ENCODE assay signal across 8 cellular contexts in the genomic region with DNA sequence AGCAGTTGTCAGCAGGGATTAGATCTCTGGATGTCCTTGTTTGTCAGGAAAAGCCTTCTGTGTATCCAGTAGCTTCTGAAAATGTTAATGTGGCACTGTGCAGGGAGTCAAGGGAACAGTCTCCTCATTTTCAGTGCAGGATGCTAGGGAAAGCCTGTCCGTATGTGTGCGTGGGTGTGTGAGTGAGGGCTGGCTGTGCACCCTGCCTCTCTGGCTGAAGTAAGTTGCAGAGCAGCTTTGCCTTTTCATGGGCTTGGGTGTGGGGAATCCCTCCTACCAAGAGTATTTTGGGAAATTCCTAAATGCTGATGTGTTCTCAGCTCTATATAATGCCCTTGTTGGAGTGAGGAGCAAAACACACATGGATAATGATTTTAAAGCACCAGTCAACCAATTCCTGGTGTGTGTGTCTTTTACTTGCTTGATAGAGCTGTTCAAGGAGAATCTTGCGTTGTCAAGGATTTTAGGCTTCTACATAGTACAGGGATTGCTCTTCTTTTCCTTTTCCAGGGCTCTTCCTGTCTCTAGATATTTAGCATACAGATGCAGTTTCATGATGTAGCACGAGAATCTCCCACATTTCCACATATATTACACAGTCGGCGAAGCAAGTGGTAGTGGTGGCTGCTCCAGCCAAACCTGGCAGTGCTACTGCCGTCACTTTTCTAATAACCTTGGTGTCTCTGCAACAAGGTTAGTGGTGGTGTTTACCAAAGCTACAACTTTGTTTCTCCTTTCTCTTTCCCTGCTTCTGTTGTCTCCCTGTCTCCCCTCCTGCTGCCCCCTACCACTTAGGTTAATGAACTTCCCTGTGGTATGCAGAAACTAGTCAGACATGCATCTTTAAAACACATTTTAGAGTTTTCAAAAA.
DNase-seq lines count a peak whose midpoint lies in the region; ATAC-seq and TF ChIP-seq lines count a peak whose summit lies in the region.

No MANE protein-coding gene starts in this region.

- ATAC-seq in GM18505 (IDR thresholded peaks at IDR 0.05; ENCODE audit: unreplicated experiment) (no peak), HG03025 (IDR thresholded peaks at IDR 0.05; ENCODE audit: low FRiP score, unreplicated experiment) (no peak)

- H3K36me3 ChIP-seq in brain microvascular endothelial cell (replicated peaks) (no peaks in the 10 kb centered on the region), subcutaneous abdominal adipose tissue (ENCODE audit: control insufficient read depth in 5 of 5, insufficient read depth in 5 of 5, low read length in 5 of 5) (no peaks in the 10 kb centered on the region)

- H3K9ac ChIP-seq in subcutaneous abdominal adipose tissue (ENCODE audit: low read length in 5 of 5): peak overlapping the region in 1 of 5 donors; percentile 41

- DNase-seq in HT1080 (ENCODE audit: low read depth): peak; percentile 50
- DNase-seq in brain microvascular endothelial cell: peak; percentile 76
- peak; percentile 95 for DNase-seq in islet precursor cell
- no peak for DNase-seq in AML-193 (lab: John Stamatoyannopoulos, UW)
- no peak for DNase-seq in DMS114 treated with DMSO at 0.1 percent for 48 hours (lab: John Stamatoyannopoulos, UW; ENCODE audit: unreplicated experiment)

- no peak overlapping the region for H3K4me3 ChIP-seq in brain microvascular endothelial cell (ENCODE audit: low read depth, low read length)
- H3K4me3 ChIP-seq in subcutaneous abdominal adipose tissue (ENCODE audit: low read depth in 1 of 5, low read length in 5 of 5): peak overlapping the region in 2 of 5 donors; percentile 2 to 18

- in situ Hi-C loops in brain microvascular endothelial cell (cut with HindIII; ENCODE audit: low pct_ligation_motif_present, low sequenced_read_pairs): no loop called here

- TF ChIP-seq CTCF in brain microvascular endothelial cell (IDR thresholded peaks at IDR 0.05; ENCODE audit: low read depth, low read length, missing control alignments): no peak

- H3K27me3 ChIP-seq in brain microvascular endothelial cell (replicated peaks): no peaks in the 10 kb centered on the region
- no peaks in the 10 kb centered on the region for H3K27me3 ChIP-seq in subcutaneous abdominal adipose tissue (ENCODE audit: control insufficient read depth in 5 of 5, insufficient read depth in 4 of 5, low read length in 5 of 5)

- H3K4me1 ChIP-seq in subcutaneous abdominal adipose tissue (ENCODE audit: control insufficient read depth in 5 of 5, insufficient read depth in 5 of 5, low read length in 5 of 5): peaks cover 0 to 24% (median 13%) of the 10 kb centered on the region in 5 donors

- no peaks in the 10 kb centered on the region for H3K9me3 ChIP-seq in subcutaneous abdominal adipose tissue (ENCODE audit: control insufficient read depth in 5 of 5, low read length in 5 of 5)

- TF ChIP-seq POLR2A in GM18505 (IDR thresholded peaks at IDR 0.05; ENCODE audit: borderline replicate concordance, extremely low read depth, insufficient read depth, insufficient read length): no peak

- H3K27ac ChIP-seq in brain microvascular endothelial cell (no peak overlapping the region), subcutaneous abdominal adipose tissue (ENCODE audit: low read depth, low read length) (peak overlapping the region; percentile 18)

Comparison
In these comparisons a context has a peak if more than half of its experiments do, and no peak if none do; other contexts are left out.
1. DNase-seq: peak in HT1080 (single experiment), brain microvascular endothelial cell (single experiment) and islet precursor cell (single experiment); none in AML-193 (0 of 2) and DMS114 treated with DMSO at 0.1 percent for 48 hours (single experiment).